ENCODE assay signal across 8 cellular contexts in the genomic region with DNA sequence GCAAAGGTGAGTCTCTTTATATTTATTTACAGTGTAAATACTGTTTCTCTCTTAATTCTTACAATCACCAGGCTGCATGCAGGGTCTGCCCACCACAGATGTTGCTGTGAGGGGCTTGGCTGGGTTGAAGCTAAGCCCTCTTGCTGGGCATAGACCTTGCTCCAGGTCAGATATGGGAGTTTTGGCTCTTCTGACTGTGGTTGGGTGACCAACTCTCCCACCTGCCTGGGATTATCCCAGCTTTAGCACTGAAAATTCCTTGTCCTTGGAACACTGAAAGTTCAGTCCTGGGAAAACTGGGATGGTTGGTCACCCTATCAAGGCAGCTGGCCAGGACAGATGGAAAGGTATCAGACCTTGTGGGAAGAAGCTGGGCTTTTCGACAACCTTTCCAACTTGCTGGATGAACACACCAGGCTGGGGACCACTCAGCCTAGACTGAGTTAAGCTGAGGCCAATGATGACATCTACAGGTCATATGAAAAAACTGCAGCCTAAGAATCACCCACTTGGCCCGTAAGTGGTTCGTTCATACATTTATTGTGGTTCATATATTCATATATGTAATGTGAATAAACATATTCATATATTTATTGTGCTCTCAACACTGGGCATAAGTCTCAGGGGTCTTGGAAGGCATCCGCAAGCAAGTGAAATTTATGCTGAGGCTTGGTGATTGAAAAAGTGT. TPM values are rescaled to one million over a fixed set of nuclear protein-coding genes. Genes with fewer than 3 reads are reported as not detected.
DNase-seq lines count a peak whose midpoint lies in the region; ATAC-seq and TF ChIP-seq lines count a peak whose summit lies in the region.

No MANE protein-coding gene starts in this region.

- H4K20me1 ChIP-seq in neural cell (ENCODE audit: insufficient read depth), result no peaks in the 10 kb centered on the region

- peaks cover 16% of the 10 kb centered on the region for H3K4me1 Mint-ChIP-seq in activated CD8-positive, alpha-beta T cell treated with anti-CD3 and anti-CD28 coated beads for 36 hours (ENCODE audit: low read depth)

- DNase-seq in COR-L47 (lab: John Stamatoyannopoulos, UW) (peak; percentile 38), HT-29 (ENCODE audit: low spot score) (peak; percentile 82), NCI-H774 (lab: John Stamatoyannopoulos, UW) (peak; percentile 85), esophagus muscularis mucosa (ENCODE audit: extremely low spot score) (no peak)
- DNase-seq in activated CD8-positive, alpha-beta T cell treated with anti-CD3 and anti-CD28 coated beads for 36 hours, result peak; percentile 49

- H3K36me3 Mint-ChIP-seq in activated CD8-positive, alpha-beta T cell treated with anti-CD3 and anti-CD28 coated beads for 36 hours (ENCODE audit: low read depth), result peaks cover 2% of the 10 kb centered on the region

- intact Hi-C loops in activated CD8-positive, alpha-beta T cell treated with anti-CD3 and anti-CD28 coated beads for 36 hours (cut with micrococcal nuclease), result loop anchor here (1.0 to 10.0 kb wide), 4 partner anchors 37 to 495 kb away; a partner anchor contains a TSS
- intact Hi-C loops in esophagus muscularis mucosa (cut with DNase I), result loop anchor here (2.0 to 10.0 kb wide), 5 partner anchors 37 to 585 kb away; a partner anchor contains a TSS

- TF ChIP-seq EP300 in esophagus muscularis mucosa (IDR thresholded peaks at IDR 0.05), result no peak
- TF ChIP-seq EP300 in neural cell (conservative IDR thresholded peaks at IDR 0.05; ENCODE audit: poor library complexity, severe bottlenecking), result no peak

- TF ChIP-seq RAD21 in neural cell (conservative IDR thresholded peaks at IDR 0.05), result peak; percentile 92

- H3K27me3 ChIP-seq in esophagus muscularis mucosa (no peaks in the 10 kb centered on the region), neural cell (ENCODE audit: insufficient read depth, low read depth, low read length) (no peaks in the 10 kb centered on the region)

- H3K9me3 ChIP-seq in esophagus muscularis mucosa, result no peaks in the 10 kb centered on the region
- no peaks in the 10 kb centered on the region for H3K9me3 ChIP-seq in neural cell (ENCODE audit: low read length)

- no peaks in the 10 kb centered on the region for H3K36me3 ChIP-seq in esophagus muscularis mucosa
- no peaks in the 10 kb centered on the region for H3K36me3 ChIP-seq in neural cell (ENCODE audit: insufficient read depth, low read length)

- no peak overlapping the region for H3K4me3 Mint-ChIP-seq in activated CD8-positive, alpha-beta T cell treated with anti-CD3 and anti-CD28 coated beads for 36 hours

- H3K27ac ChIP-seq in esophagus muscularis mucosa (replicated peaks in 1 of 4) (no peak overlapping the region), neural cell (ENCODE audit: low read length) (no peak overlapping the region)

- CTCF ChIA-PET in activated CD8-positive, alpha-beta T cell treated with anti-CD3 and anti-CD28 coated beads for 36 hours (lab: Charles Lee), result interaction anchor here (0.6 to 13.9 kb wide), 23 partner anchors 9 to 507 kb away, joined by 3 to 321 read pairs (median 4); a partner anchor contains a TSS

- 9% methylated on average over 4 of the region's 4 CpGs for WGBS in esophagus muscularis mucosa

- H3K9ac ChIP-seq in neural cell (ENCODE audit: low read length), result no peak overlapping the region

- ATAC-seq in activated CD8-positive, alpha-beta T cell treated with anti-CD3 and anti-CD28 coated beads for 36 hours, result no peak
- ATAC-seq in HG02970 (IDR thresholded peaks at IDR 0.05; ENCODE audit: low FRiP score, unreplicated experiment), result no peak
- no peak for ATAC-seq in HG02870 (IDR thresholded peaks at IDR 0.05; ENCODE audit: unreplicated experiment)

- no peaks in the 10 kb centered on the region for H3F3A ChIP-seq in neural cell (ENCODE audit: insufficient read depth, low read length, poor library complexity, severe bottlenecking)

- H3K27ac Mint-ChIP-seq in activated CD8-positive, alpha-beta T cell treated with anti-CD3 and anti-CD28 coated beads for 36 hours, result no peak overlapping the region

- no peaks in the 10 kb centered on the region for H3K9me3 Mint-ChIP-seq in activated CD8-positive, alpha-beta T cell treated with anti-CD3 and anti-CD28 coated beads for 36 hours

- no peaks in the 10 kb centered on the region for H3K9me2 ChIP-seq in neural cell (ENCODE audit: insufficient read depth, low read length)

- H3K4me2 ChIP-seq in neural cell (ENCODE audit: low read length), result no peak overlapping the region

- peak; percentile 84 for TF ChIP-seq CTCF in activated CD8-positive, alpha-beta T cell treated with anti-CD3 and anti-CD28 coated beads for 36 hours (IDR thresholded peaks at IDR 0.05)
- TF ChIP-seq CTCF in esophagus muscularis mucosa (IDR thresholded peaks at IDR 0.05), result peak; percentile 67 to 87 (median 78)
- peak; percentile 93 for TF ChIP-seq CTCF in neural cell (IDR thresholded peaks at IDR 0.05; ENCODE audit: poor library complexity, severe bottlenecking)

- no peak for TF ChIP-seq POLR2A in esophagus muscularis mucosa (IDR thresholded peaks at IDR 0.05; ENCODE audit: low read depth)

- no peaks in the 10 kb centered on the region for H3K27me3 Mint-ChIP-seq in activated CD8-positive, alpha-beta T cell treated with anti-CD3 and anti-CD28 coated beads for 36 hours

- POLR2A ChIA-PET in activated CD8-positive, alpha-beta T cell treated with anti-CD3 and anti-CD28 coated beads for 36 hours (lab: Charles Lee), result interaction anchor here (0.6 to 3.2 kb wide), 6 partner anchors 284 to 491 kb away, joined by 3 to 11 read pairs (median 3); a partner anchor contains a TSS

- H3K79me2 ChIP-seq in neural cell (replicated peaks; ENCODE audit: insufficient read depth, low read length), result no peaks in the 10 kb centered on the region

- H2AFZ ChIP-seq in neural cell (ENCODE audit: low read depth, low read length), result no peak overlapping the region

- H3K4me1 ChIP-seq in esophagus muscularis mucosa, result peaks cover 11 to 22% (median 19%) of the 10 kb centered on the region in 4 donors

- H3K4me3 ChIP-seq in esophagus muscularis mucosa (no peak overlapping the region), neural cell (ENCODE audit: low read length) (no peak overlapping the region)

TF ChIP-seq in neural cell, 6 proteins besides CTCF, POLR2A, EP300 and RAD21:
- TF ChIP-seq TAF1 (IDR thresholded peaks at IDR 0.05; ENCODE audit: low read depth), result no peak
- peak; percentile 93 for TF ChIP-seq SMC3 (conservative IDR thresholded peaks at IDR 0.05; ENCODE audit: poor library complexity)
TF ChIP-seq in neural cell: peak in this region for 1.

RNA-seq across cellular contexts. Expression of a gene that starts 26.6 kb away (rescaled TPM):
- total RNA-seq in HT-29 (2014; rRNA removed; shearing (Covaris generic)), result 101 and 113 TPM in 2 replicates
- 10 to 100 TPM; 37.5 to 39.8 TPM for total RNA-seq in activated CD8-positive, alpha-beta T cell treated with anti-CD3 and anti-CD28 coated beads for 36 hours
- total RNA-seq in esophagus muscularis mucosa, result under 1 TPM in 2 of 4 donors, not detected in 2; 0.17 to 0.19 TPM
- polyA plus RNA-seq in neural cell, result 0.18 TPM in 1 of 2 replicates, not detected in the other
- polyA minus RNA-seq in neural cell, result not detected in 2 replicates

RNA-seq across cellular contexts. Expression of a gene that starts 39.8 kb away (rescaled TPM):
- total RNA-seq in HT-29 (2014; rRNA removed; shearing (Covaris generic)), result 20.5 and 24.2 TPM in 2 replicates
- total RNA-seq in activated CD8-positive, alpha-beta T cell treated with anti-CD3 and anti-CD28 coated beads for 36 hours, result 10 to 100 TPM; 25.7 to 28.1 TPM
- 10 to 100 TPM in 1 of 4 donors, 1 to 10 TPM in 3; 5.0 to 11.8 (median 7.6) TPM for total RNA-seq in esophagus muscularis mucosa
- 16.8 and 20.7 TPM in 2 replicates for polyA plus RNA-seq in neural cell
- polyA minus RNA-seq in neural cell, result 9.8 and 12.9 TPM in 2 replicates

RNA-seq across cellular contexts. Expression of a gene that starts 40.1 kb away (rescaled TPM):
- total RNA-seq in HT-29 (2014; rRNA removed; shearing (Covaris generic)), result 32.6 and 36.0 TPM in 2 replicates
- total RNA-seq in activated CD8-positive, alpha-beta T cell treated with anti-CD3 and anti-CD28 coated beads for 36 hours, result 10 to 100 TPM; 51.4 to 54.5 TPM
- total RNA-seq in esophagus muscularis mucosa, result 10 to 100 TPM in 3 of 4 donors, 1 to 10 TPM in 1; 10.0 to 22.1 (median 14.9) TPM
- polyA plus RNA-seq in neural cell, result 59.8 and 71.6 TPM in 2 replicates
- polyA minus RNA-seq in neural cell, result 23.1 and 27.1 TPM in 2 replicates

Comparison
In these comparisons a context has a peak if more than half of its experiments do, and no peak if none do; other contexts are left out.
1. RNA of a gene that starts 26.6 kb away (total RNA-seq): 101 to 113 TPM in HT-29 and 37.5 to 39.8 TPM in activated CD8-positive, alpha-beta T cell treated with anti-CD3 and anti-CD28 coated beads for 36 hours; 0.17 to 0.19 TPM in esophagus muscularis mucosa; every median in the first group is over 10 times any median in the second.
2. Peak in every context shown above with its lines, with median percentiles within 50 percentile points of each other: CTCF ChIP-seq.